Comparison of ENCODE assay signal across 26 cellular contexts in genomic region chr12:74145328-74145727, GRCh38.
"Had no signal": no experiment of that assay in that cellular context is flagged by ENCODE, and none has a peak within 500 bp of the region (broad histone marks: within the 10 kb centered on the region; RNA-seq: fewer than 3 reads in every experiment).

No MANE protein-coding gene starts in this region.

- ATAC-seq: effector memory CD8-positive, alpha-beta T cell; esophagus mucosa; foreskin keratinocyte; gastrocnemius medialis; gastroesophageal sphincter; heart left ventricle; heart right ventricle had no signal

- H3K27ac ChIP-seq: colonic mucosa, coronary artery, dorsolateral prefrontal cortex, epithelial cell of prostate, esophagus muscularis mucosa, esophagus squamous epithelium, foreskin keratinocyte, gastrocnemius medialis, gastroesophageal sphincter, heart left ventricle, heart right ventricle, hepatocyte had no signal

- FAIRE-seq: endothelial cell of umbilical vein had no signal

- H2AFZ ChIP-seq: hepatocyte had no signal

- H3K4me1 ChIP-seq: colonic mucosa, esophagus muscularis mucosa, esophagus squamous epithelium, foreskin keratinocyte, gastrocnemius medialis, gastroesophageal sphincter, heart left ventricle, heart right ventricle had no signal

- H3K79me2 ChIP-seq: hepatocyte had no signal

- H3K9me3 ChIP-seq: colonic mucosa, esophagus muscularis mucosa, esophagus squamous epithelium, gastrocnemius medialis, gastroesophageal sphincter, heart left ventricle, heart right ventricle had no signal

- H3K36me3 ChIP-seq: colonic mucosa, esophagus muscularis mucosa, esophagus squamous epithelium, gastrocnemius medialis, gastroesophageal sphincter, heart left ventricle, heart right ventricle had no signal

- H3K4me2 ChIP-seq: hepatocyte had no signal

- DNase-seq: colonic mucosa; cortex of kidney; dermis blood vessel endothelial cell; dorsolateral prefrontal cortex; effector CD4-positive, alpha-beta T cell; effector CD8-positive, alpha-beta T cell; effector memory CD4-positive, alpha-beta T cell; effector memory CD8-positive, alpha-beta T cell; endodermal cell; erythroblast; esophagus squamous epithelium; foreskin fibroblast; foreskin keratinocyte; foreskin melanocyte; gastrocnemius medialis; glutamatergic neuron; head of caudate nucleus; heart left ventricle; heart right ventricle had no signal

- H3K4me3 ChIP-seq: colonic mucosa, coronary artery, dorsolateral prefrontal cortex, esophagus muscularis mucosa, esophagus squamous epithelium, gastrocnemius medialis, gastroesophageal sphincter, heart left ventricle, heart right ventricle, hepatocyte had no signal

- H3K27me3 ChIP-seq: colonic mucosa, dorsolateral prefrontal cortex, esophagus muscularis mucosa, esophagus squamous epithelium, foreskin keratinocyte, gastrocnemius medialis, gastroesophageal sphincter, heart left ventricle, heart right ventricle, hepatocyte had no signal
